Comparison of ENCODE assay signal across 23 cellular contexts in genomic region chr17:12301551-12301950, GRCh38.
"Had no signal": no experiment of that assay in that cellular context is flagged by ENCODE, and none has a peak within 500 bp of the region (broad histone marks: within the 10 kb centered on the region; RNA-seq: fewer than 3 reads in every experiment).

No MANE protein-coding gene starts in this region.

- H3K27me3 ChIP-seq: cardiac muscle cell, Peyer's patch had no signal

- H3K9ac ChIP-seq: SK-N-SH had no signal

- H3K4me3 ChIP-seq: cardiac muscle cell, Peyer's patch, SJCRH30 had no signal

- ATAC-seq: activated CD8-positive, alpha-beta memory T cell treated with anti-CD3 and anti-CD28 coated beads, Interleukin-2, amount 10 ng/mL, durations not matched to agents 7 days and 5 days had no signal

- H3K36me3 ChIP-seq: cardiac muscle cell, Peyer's patch, SJCRH30 had no signal

- H3K9me3 ChIP-seq: Peyer's patch, SK-N-SH had no signal

- H3K4me2 ChIP-seq: SK-N-SH had no signal

- H3K27ac ChIP-seq: cardiac muscle cell, Peyer's patch, RWPE1, SJCRH30 had no signal

- DNase-seq: activated CD4-positive, alpha-beta T cell treated with anti-CD3 and anti-CD28 coated beads for 48 hours; activated CD4-positive, alpha-beta T cell treated with anti-CD3 and anti-CD28 coated beads, Interleukin-2, amount 50 U/mL, for 4 hours; activated CD4-positive, CD25-positive, alpha-beta regulatory T cell treated with anti-CD3 and anti-CD28 coated beads, Interleukin-2, amount 50 U/mL, for 72 hours; activated CD8-positive, alpha-beta memory T cell treated with anti-CD3 and anti-CD28 coated beads, Interleukin-2, amount 10 ng/mL, durations not matched to agents 7 days and 5 days; activated effector memory CD4-positive, alpha-beta T cell treated with Interleukin-2 at 50 U/mL for 16 hours; activated naive CD4-positive, alpha-beta T cell; activated T-cell treated with anti-CD3 and anti-CD28 coated beads, Interleukin-2, amount 50 U/mL, for 24 hours; KG1; MV-4-11; NCI-H1092 treated with DMSO at 0.1 percent for 48 hours; NCI-H1436; NCI-H1694 treated with DMSO at 0.1 percent for 48 hours; NCI-H2029 treated with DMSO at 0.1 percent for 48 hours; NCI-H345; NCI-H510A; NCI-H69; Peyer's patch; Right ventricle myocardium superior; SJCRH30; SK-N-SH; T-helper 1 cell had no signal

- H3K4me1 ChIP-seq: Peyer's patch, SJCRH30 had no signal
